8 cellular contexts compared by ENCODE assay signal in the genomic region with DNA sequence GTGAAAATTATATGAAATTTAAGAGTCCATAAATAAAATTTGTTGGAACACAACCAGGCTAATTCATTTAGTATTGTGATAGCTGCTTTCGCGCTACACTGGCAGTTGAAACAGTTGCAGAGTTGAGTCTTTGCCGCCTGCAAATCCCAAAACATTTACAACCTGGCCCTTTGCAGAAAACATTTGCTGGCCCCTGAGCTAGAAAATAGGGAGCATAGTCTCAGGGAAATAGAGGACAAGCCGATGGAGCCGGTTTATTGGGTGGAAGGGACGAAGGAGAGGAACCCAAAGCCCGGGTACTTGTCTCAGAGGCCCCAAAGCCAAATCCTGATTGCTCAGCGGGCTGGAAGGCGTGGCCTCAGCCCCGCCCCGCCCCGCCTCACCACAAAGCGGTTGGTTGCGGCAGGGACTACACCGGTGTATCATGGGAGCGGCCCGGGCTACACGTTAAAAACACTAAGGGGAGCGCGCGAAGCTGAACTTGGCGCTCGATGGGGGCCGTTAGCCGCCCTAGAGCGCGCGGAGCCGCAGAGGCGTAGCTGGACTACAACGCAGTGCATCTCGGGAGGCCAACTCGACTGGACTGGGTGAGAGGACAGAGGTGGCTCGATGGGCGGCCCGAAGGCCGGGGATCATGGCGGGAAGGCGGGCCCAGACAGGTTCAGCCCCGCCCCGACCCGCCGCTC. TPM values are rescaled to one million over a fixed set of nuclear protein-coding genes. Genes with fewer than 3 reads are reported as not detected.
A peak's percentile ranks its signal among the peaks of the same experiment; 100 is the strongest.
DNase-seq lines count a peak whose midpoint lies in the region; ATAC-seq and TF ChIP-seq lines count a peak whose summit lies in the region.

No MANE protein-coding gene starts in this region.

- H3K4me3 Mint-ChIP-seq in chondrocyte (ENCODE audit: unreplicated experiment) = peak overlapping the region; percentile 84

- DNase-seq in Ammon's horn (ENCODE audit: low spot score) (peak; percentile 94), NCI-H460 (ENCODE audit: extremely low read depth, low read depth) (peak; percentile 90), chondrocyte (ENCODE audit: low spot score) (peak; percentile 95), kidney glomerular epithelial cell (lab: John Stamatoyannopoulos, UW) (peak; percentile 86)
- peak; percentile 74 for DNase-seq in activated CD4-positive, alpha-beta T cell treated with anti-CD3 and anti-CD28 coated beads for 1 hour
- peak; percentile 86 for DNase-seq in stimulated activated CD4-positive, alpha-beta T cell treated with anti-CD3 and anti-CD28 coated beads, Interleukin-15, amount 100 ng/mL, for 48 hours (ENCODE audit: low read depth in 2 of 2)

- ATAC-seq in HG03432 (IDR thresholded peaks at IDR 0.05; ENCODE audit: unreplicated experiment) = peak; percentile 86

- TF ChIP-seq POLR2A in GM19193 (IDR thresholded peaks at IDR 0.05; ENCODE audit: extremely low read depth, insufficient read depth, insufficient read length) = peak; percentile 67

- H3K36me3 Mint-ChIP-seq in chondrocyte (ENCODE audit: low read depth) = peaks cover 3% of the 10 kb centered on the region

- peak overlapping the region; percentile 91 for H3K27ac Mint-ChIP-seq in chondrocyte (ENCODE audit: unreplicated experiment)

- no peak for TF ChIP-seq CTCF in chondrocyte (IDR thresholded peaks at IDR 0.05)

- H3K27me3 Mint-ChIP-seq in chondrocyte (ENCODE audit: low read depth) = no peaks in the 10 kb centered on the region

- no peaks in the 10 kb centered on the region for H3K9me3 Mint-ChIP-seq in chondrocyte (ENCODE audit: low read depth)

- peaks cover 22% of the 10 kb centered on the region for H3K4me1 Mint-ChIP-seq in chondrocyte (ENCODE audit: low read depth)

RNA-seq across cellular contexts. Expression of a gene that starts 0.3 kb away (rescaled TPM):
- 8.6 and 10.1 TPM in 2 replicates for total RNA-seq in NCI-H460 (2014; rRNA removed; shearing (Covaris generic))
- 15.6 and 35.7 TPM in 2 replicates for polyA plus RNA-seq in NCI-H460 (2014; cell fraction: nucleus; rRNA removed)
- total RNA-seq in chondrocyte = 13.1 to 18.2 TPM (median 14.3 TPM) in 3 replicates

RNA-seq across cellular contexts. Expression of a gene that starts 13.4 kb away (rescaled TPM):
- 16.8 TPM in 2 replicates for total RNA-seq in NCI-H460 (2014; rRNA removed; shearing (Covaris generic))
- polyA plus RNA-seq in NCI-H460 (2014; cell fraction: nucleus; rRNA removed) = 4.1 and 4.5 TPM in 2 replicates
- 21.0 to 26.1 TPM (median 24.9 TPM) in 3 replicates for total RNA-seq in chondrocyte

RNA-seq across cellular contexts. Expression of a gene that starts 17.7 kb away (rescaled TPM):
- not detected in 2 replicates for total RNA-seq in NCI-H460 (2014; rRNA removed; shearing (Covaris generic))
- polyA plus RNA-seq in NCI-H460 (2014; cell fraction: nucleus; rRNA removed) = not detected in 2 replicates
- not detected in 3 replicates for total RNA-seq in chondrocyte

RNA-seq across cellular contexts. Expression of a gene that starts 26.7 kb away (rescaled TPM):
- total RNA-seq in NCI-H460 (2014; rRNA removed; shearing (Covaris generic)) = 76.9 and 90.9 TPM in 2 replicates
- polyA plus RNA-seq in NCI-H460 (2014; cell fraction: nucleus; rRNA removed) = 86.0 and 142 TPM in 2 replicates
- 80.1 to 85.5 TPM (median 83.7 TPM) in 3 replicates for total RNA-seq in chondrocyte

RNA-seq across cellular contexts. Expression of a gene that starts 43.2 kb away (rescaled TPM):
- 20.3 and 25.2 TPM in 2 replicates for total RNA-seq in NCI-H460 (2014; rRNA removed; shearing (Covaris generic))
- 51.2 and 56.6 TPM in 2 replicates for polyA plus RNA-seq in NCI-H460 (2014; cell fraction: nucleus; rRNA removed)
- 5.5 to 11.4 TPM (median 6.3 TPM) in 3 replicates for total RNA-seq in chondrocyte

Comparison
In these comparisons a context has a peak if more than half of its experiments do, and no peak if none do; other contexts are left out.
1. Peak in every context shown above with its lines: DNase-seq and ATAC-seq.